8 cellular contexts compared by ENCODE assay signal in genomic region chr11:92765965-92766371, GRCh38.
DNase-seq lines count a peak whose midpoint lies in the region; ATAC-seq and TF ChIP-seq lines count a peak whose summit lies in the region.

No MANE protein-coding gene starts in this region.

- H3K36me3 ChIP-seq in Caco-2 (ENCODE audit: control insufficient read depth, insufficient read depth, low read length): no peaks in the 10 kb centered on the region
- H3K36me3 ChIP-seq in CD8-positive, alpha-beta memory T cell (ENCODE audit: insufficient read depth, low read length): no peaks in the 10 kb centered on the region

- BruUV-seq in Caco-2 (replicated peaks; lab: Mats Ljungman, UMichigan): no TSS peak

- TF ChIP-seq CTCF in Caco-2 (IDR thresholded peaks at IDR 0.05; ENCODE audit: insufficient read depth in 1 of 2, low read depth in 1 of 2, low read length in 1 of 2, severe bottlenecking in 1 of 2, unreplicated experiment in 1 of 2): no peak

- no peak overlapping the region for H3K4me3 ChIP-seq in Caco-2 (ENCODE audit: low read depth, low read length)
- no peak overlapping the region for H3K4me3 ChIP-seq in CD8-positive, alpha-beta memory T cell (ENCODE audit: low read length)

- no peaks in the 10 kb centered on the region for H3K4me1 Mint-ChIP-seq in Caco-2 (ENCODE audit: low read depth, unreplicated experiment)
- peaks cover 0 to 3% (median 3%) of the 10 kb centered on the region in 3 donors for H3K4me1 Mint-ChIP-seq in CD8-positive, alpha-beta memory T cell

- peaks cover 45% of the 10 kb centered on the region for H3K27me3 Mint-ChIP-seq in Caco-2 (ENCODE audit: insufficient read depth, unreplicated experiment)
- peaks cover 9 to 11% of the 10 kb centered on the region in 2 donors for H3K27me3 Mint-ChIP-seq in CD8-positive, alpha-beta memory T cell

- H3K27ac ChIP-seq in CD8-positive, alpha-beta memory T cell (ENCODE audit: low read depth, low read length): no peak overlapping the region

- DNase-seq in RPMI8226 (peak; percentile 24), head of caudate nucleus (peak in 26 of 42 donors; percentile 9 to 67 (median 38)), renal cortical epithelial cell (ENCODE audit: low read depth) (peak; percentile 51), Caco-2 (no peak), NCI-H128 (lab: John Stamatoyannopoulos, UW; ENCODE audit: unreplicated experiment) (no peak)
- no peak for DNase-seq in CD8-positive, alpha-beta memory T cell

- H3K4me1 ChIP-seq in Caco-2: no peaks in the 10 kb centered on the region
- no peaks in the 10 kb centered on the region for H3K4me1 ChIP-seq in CD8-positive, alpha-beta memory T cell (ENCODE audit: insufficient read depth, low read length)

- H3K36me3 Mint-ChIP-seq in Caco-2 (ENCODE audit: insufficient read depth, unreplicated experiment): no peaks in the 10 kb centered on the region
- H3K36me3 Mint-ChIP-seq in CD8-positive, alpha-beta memory T cell: no peaks in the 10 kb centered on the region

- H3K27ac Mint-ChIP-seq in Caco-2 (ENCODE audit: unreplicated experiment): no peak overlapping the region
- H3K27ac Mint-ChIP-seq in CD8-positive, alpha-beta memory T cell: no peak overlapping the region

- peak; percentile 50 for ATAC-seq in GM18868 (IDR thresholded peaks at IDR 0.05; ENCODE audit: unreplicated experiment)
- no peak for ATAC-seq in activated CD4-positive, CD25-positive, alpha-beta regulatory T cell treated with anti-CD3 and anti-CD28 coated beads, Interleukin-2, amount 50 U/mL, for 24 hours

- H3K27me3 ChIP-seq in Caco-2 (replicated peaks; ENCODE audit: control insufficient read depth, insufficient read depth, low read length): 0 out of 2 replicates have a peak, but pooled peaks cover 1% of the 10 kb centered on the region
- no peaks in the 10 kb centered on the region for H3K27me3 ChIP-seq in CD8-positive, alpha-beta memory T cell (ENCODE audit: insufficient read depth, low read length, poor library complexity, severe bottlenecking)

- no peaks in the 10 kb centered on the region for H3K9me3 ChIP-seq in Caco-2
- no peaks in the 10 kb centered on the region for H3K9me3 ChIP-seq in CD8-positive, alpha-beta memory T cell (ENCODE audit: low read length)

- intact Hi-C loops in head of caudate nucleus (cut with DNase I) (no loop called here), Caco-2 (cut with micrococcal nuclease; ENCODE audit: unreplicated experiment) (no loop called here)

- CTCF ChIA-PET in Caco-2 (lab: Charles Lee): no interaction called here
- CTCF ChIA-PET in CD8-positive, alpha-beta memory T cell (lab: Charles Lee): no interaction called here

- H3K4me3 Mint-ChIP-seq in Caco-2 (ENCODE audit: unreplicated experiment): no peak overlapping the region
- peak overlapping the region in 1 of 7 donors; percentile 14 for H3K4me3 Mint-ChIP-seq in CD8-positive, alpha-beta memory T cell

- POLR2A ChIA-PET in Caco-2 (lab: Charles Lee): no interaction called here
- POLR2A ChIA-PET in CD8-positive, alpha-beta memory T cell (lab: Charles Lee): no interaction called here

- no peaks in the 10 kb centered on the region for H3K9me3 Mint-ChIP-seq in Caco-2 (ENCODE audit: unreplicated experiment)
- peaks cover 0 to 8% (median 2%) of the 10 kb centered on the region in 5 donors for H3K9me3 Mint-ChIP-seq in CD8-positive, alpha-beta memory T cell

Comparison
In these comparisons a context has a peak if more than half of its experiments do, and no peak if none do; other contexts are left out.
1. DNase-seq: peak in RPMI8226 (single experiment), head of caudate nucleus (26 of 42) and renal cortical epithelial cell (single experiment); none in Caco-2 (0 of 2), NCI-H128 (single experiment) and CD8-positive, alpha-beta memory T cell (0 of 5).